Comparison of ENCODE assay signal across 2 cellular contexts in the genomic region with DNA sequence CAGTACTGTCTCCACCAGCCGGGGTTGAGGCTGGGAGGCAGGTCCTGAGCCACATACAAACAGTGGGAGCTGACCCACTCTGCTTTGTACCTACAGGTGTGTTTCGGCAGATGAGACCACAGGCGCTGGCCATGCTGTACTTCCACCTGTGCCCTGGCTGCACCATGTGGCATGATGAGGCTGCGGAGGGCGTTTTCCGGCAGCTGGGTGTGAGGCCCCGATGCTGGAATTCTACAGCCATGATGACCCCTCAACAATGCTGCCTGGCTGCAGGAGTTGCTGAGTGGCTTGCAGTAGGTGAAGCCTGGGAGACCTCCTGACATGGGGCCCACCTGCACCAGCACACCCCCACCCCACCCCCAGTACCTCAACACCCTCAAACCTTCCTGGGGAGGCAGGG.
A peak's percentile ranks its signal among the peaks of the same experiment; 100 is the strongest.
TF ChIP-seq lines count a peak whose summit lies in the region.

No MANE protein-coding gene starts in this region.

TF ChIP-seq in HepG2, 621 proteins besides CTCF, POLR2A, EP300 and RAD21:
- TF ChIP-seq ZBTB44 (CRISPR knock-in tag; IDR thresholded peaks at IDR 0.05) (no peak), AGO2 (optimal IDR thresholded peaks at IDR 0.05; ENCODE audit: low read depth, low read length) (peak; percentile 31), ZNF816 (CRISPR knock-in tag; IDR thresholded peaks at IDR 0.05; ENCODE audit: borderline replicate concordance) (no peak)
- TF ChIP-seq, protein P1, sequence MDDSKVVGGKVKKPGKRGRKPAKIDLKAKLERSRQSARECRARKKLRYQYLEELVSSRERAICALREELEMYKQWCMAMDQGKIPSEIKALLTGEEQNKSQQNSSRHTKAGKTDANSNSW (CRISPR knock-in tag; IDR thresholded peaks at IDR 0.05; ENCODE audit: borderline replicate concordance): no peak

TF ChIP-seq in K562, 482 proteins besides CTCF, POLR2A, EP300 and RAD21:
- TF ChIP-seq MECOM (CRISPR knock-in tag; IDR thresholded peaks at IDR 0.05) (no peak), PURB (CRISPR knock-in tag; IDR thresholded peaks at IDR 0.05; ENCODE audit: low read depth) (no peak), KLF1 (tag; IDR thresholded peaks at IDR 0.05) (no peak), RBFOX2 (IDR thresholded peaks at IDR 0.05; ENCODE audit: low read depth, low read length) (peak; percentile 42), POLR2G (IDR thresholded peaks at IDR 0.05; ENCODE audit: low read depth, low read length) (peak; percentile 56), ZBTB33 (CRISPR knock-in tag; IDR thresholded peaks at IDR 0.05) (no peak), BHLHE40 (IDR thresholded peaks at IDR 0.05; ENCODE audit: low read length) (no peak)
